In the genomic region with DNA sequence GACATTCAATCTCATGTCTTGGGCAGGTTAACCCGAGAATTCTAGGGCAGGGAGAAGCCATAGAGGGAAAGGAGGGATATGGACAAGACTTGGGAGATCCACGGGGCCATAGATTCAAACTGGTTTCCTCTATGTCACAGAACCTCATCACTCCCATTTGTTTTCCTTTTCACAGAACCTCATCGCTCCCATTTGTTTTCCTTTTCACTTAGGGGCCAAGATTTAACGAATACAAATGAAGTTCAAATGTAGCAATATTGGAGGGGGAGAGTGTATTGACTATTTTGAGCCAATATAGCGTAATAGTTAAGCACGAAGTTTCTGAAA, we compare ENCODE assay signal across 1 cellular context.
TF ChIP-seq lines count a peak whose summit lies in the region.

No MANE protein-coding gene starts in this region.

TF ChIP-seq in HepG2, 621 proteins besides CTCF, POLR2A, EP300 and RAD21:
- TF ChIP-seq, protein P1, sequence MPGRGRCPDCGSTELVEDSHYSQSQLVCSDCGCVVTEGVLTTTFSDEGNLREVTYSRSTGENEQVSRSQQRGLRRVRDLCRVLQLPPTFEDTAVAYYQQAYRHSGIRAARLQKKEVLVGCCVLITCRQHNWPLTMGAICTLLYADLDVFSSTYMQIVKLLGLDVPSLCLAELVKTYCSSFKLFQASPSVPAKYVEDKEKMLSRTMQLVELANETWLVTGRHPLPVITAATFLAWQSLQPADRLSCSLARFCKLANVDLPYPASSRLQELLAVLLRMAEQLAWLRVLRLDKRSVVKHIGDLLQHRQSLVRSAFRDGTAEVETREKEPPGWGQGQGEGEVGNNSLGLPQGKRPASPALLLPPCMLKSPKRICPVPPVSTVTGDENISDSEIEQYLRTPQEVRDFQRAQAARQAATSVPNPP (CRISPR knock-in tag; IDR thresholded peaks at IDR 0.05): peak; percentile 39; the same call in 1 of the 2 replicates
- TF ChIP-seq SOX6 (IDR thresholded peaks at IDR 0.05) (no peak), SOX6 (CRISPR knock-in tag; IDR thresholded peaks at IDR 0.05) (peak; percentile 46; the same call in 1 of the 2 replicates), TCF7 (IDR thresholded peaks at IDR 0.05; ENCODE audit: low read depth) (no peak), POLR2G (IDR thresholded peaks at IDR 0.05; ENCODE audit: low read depth, low read length) (peak; percentile 76; the same call in 1 of the 2 replicates), ZNF350 (CRISPR knock-in tag; IDR thresholded peaks at IDR 0.05; ENCODE audit: borderline replicate concordance, low read depth) (no peak), PHF5A (CRISPR knock-in tag; IDR thresholded peaks at IDR 0.05; ENCODE audit: low read depth, unreplicated experiment) (no peak), ARNTL (CRISPR knock-in tag; IDR thresholded peaks at IDR 0.05) (no peak; the same call in 1 of the 2 replicates), PHF8 (CRISPR knock-in tag; IDR thresholded peaks at IDR 0.05) (peak; percentile 34; the same call in 1 of the 2 replicates), ZNF20 (CRISPR knock-in tag; IDR thresholded peaks at IDR 0.05) (0 out of 2 replicates have a peak, but pooled peaks have one; percentile 47), SAFB2 (CRISPR knock-in tag; IDR thresholded peaks at IDR 0.05; ENCODE audit: borderline replicate concordance, low read depth) (0 out of 2 replicates have a peak, but pooled peaks have one; percentile 15), ATF7-NPFF (CRISPR knock-in tag; IDR thresholded peaks at IDR 0.05; ENCODE audit: low read depth) (peak; percentile 20; the same call in 1 of the 2 replicates), ZNF713 (CRISPR knock-in tag; IDR thresholded peaks at IDR 0.05) (0 out of 2 replicates have a peak, but pooled peaks have one; percentile 14), ZNF749 (CRISPR knock-in tag; IDR thresholded peaks at IDR 0.05; ENCODE audit: borderline replicate concordance) (0 out of 2 replicates have a peak, but pooled peaks have one; percentile 5), ZNF136 (CRISPR knock-in tag; IDR thresholded peaks at IDR 0.05; ENCODE audit: low read depth) (0 out of 2 replicates have a peak, but pooled peaks have one; percentile 4), RBFOX2 (IDR thresholded peaks at IDR 0.05; ENCODE audit: low read depth, low read length) (peak; percentile 34; the same call in 1 of the 2 replicates), ASH2L (IDR thresholded peaks at IDR 0.05; ENCODE audit: insufficient read length, low read depth, low read length) (peak; percentile 86), ZFYVE20 (CRISPR knock-in tag; IDR thresholded peaks at IDR 0.05; ENCODE audit: borderline replicate concordance, low read depth) (no peak), CAMTA2 (CRISPR knock-in tag; IDR thresholded peaks at IDR 0.05; ENCODE audit: borderline replicate concordance) (no peak), KAT7 (CRISPR knock-in tag; IDR thresholded peaks at IDR 0.05; ENCODE audit: borderline replicate concordance) (0 out of 2 replicates have a peak, but pooled peaks have one; percentile 37), CREB1 (IDR thresholded peaks at IDR 0.05) (no peak), CREB1 (CRISPR knock-in tag; IDR thresholded peaks at IDR 0.05) (peak; percentile 22), EHMT2 (IDR thresholded peaks at IDR 0.05; ENCODE audit: borderline replicate concordance, low read depth, low read length) (0 out of 2 replicates have a peak, but pooled peaks have one; percentile 22)
- TF ChIP-seq, protein P2, sequence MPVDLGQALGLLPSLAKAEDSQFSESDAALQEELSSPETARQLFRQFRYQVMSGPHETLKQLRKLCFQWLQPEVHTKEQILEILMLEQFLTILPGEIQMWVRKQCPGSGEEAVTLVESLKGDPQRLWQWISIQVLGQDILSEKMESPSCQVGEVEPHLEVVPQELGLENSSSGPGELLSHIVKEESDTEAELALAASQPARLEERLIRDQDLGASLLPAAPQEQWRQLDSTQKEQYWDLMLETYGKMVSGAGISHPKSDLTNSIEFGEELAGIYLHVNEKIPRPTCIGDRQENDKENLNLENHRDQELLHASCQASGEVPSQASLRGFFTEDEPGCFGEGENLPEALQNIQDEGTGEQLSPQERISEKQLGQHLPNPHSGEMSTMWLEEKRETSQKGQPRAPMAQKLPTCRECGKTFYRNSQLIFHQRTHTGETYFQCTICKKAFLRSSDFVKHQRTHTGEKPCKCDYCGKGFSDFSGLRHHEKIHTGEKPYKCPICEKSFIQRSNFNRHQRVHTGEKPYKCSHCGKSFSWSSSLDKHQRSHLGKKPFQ (CRISPR knock-in tag; IDR thresholded peaks at IDR 0.05; ENCODE audit: insufficient replicate concordance): peak; percentile 11
- TF ChIP-seq, protein P3, sequence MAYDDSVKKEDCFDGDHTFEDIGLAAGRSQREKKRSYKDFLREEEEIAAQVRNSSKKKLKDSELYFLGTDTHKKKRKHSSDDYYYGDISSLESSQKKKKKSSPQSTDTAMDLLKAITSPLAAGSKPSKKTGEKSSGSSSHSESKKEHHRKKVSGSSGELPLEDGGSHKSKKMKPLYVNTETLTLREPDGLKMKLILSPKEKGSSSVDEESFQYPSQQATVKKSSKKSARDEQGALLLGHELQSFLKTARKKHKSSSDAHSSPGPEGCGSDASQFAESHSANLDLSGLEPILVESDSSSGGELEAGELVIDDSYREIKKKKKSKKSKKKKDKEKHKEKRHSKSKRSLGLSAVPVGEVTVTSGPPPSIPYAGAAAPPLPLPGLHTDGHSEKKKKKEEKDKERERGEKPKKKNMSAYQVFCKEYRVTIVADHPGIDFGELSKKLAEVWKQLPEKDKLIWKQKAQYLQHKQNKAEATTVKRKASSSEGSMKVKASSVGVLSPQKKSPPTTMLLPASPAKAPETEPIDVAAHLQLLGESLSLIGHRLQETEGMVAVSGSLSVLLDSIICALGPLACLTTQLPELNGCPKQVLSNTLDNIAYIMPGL (CRISPR knock-in tag; IDR thresholded peaks at IDR 0.05; ENCODE audit: borderline replicate concordance in 1 of 2, low read depth in 1 of 2): 0 out of 4 replicates have a peak, but pooled peaks of 1 of the 2 experiments have one; percentile 4
- TF ChIP-seq, protein P4, sequence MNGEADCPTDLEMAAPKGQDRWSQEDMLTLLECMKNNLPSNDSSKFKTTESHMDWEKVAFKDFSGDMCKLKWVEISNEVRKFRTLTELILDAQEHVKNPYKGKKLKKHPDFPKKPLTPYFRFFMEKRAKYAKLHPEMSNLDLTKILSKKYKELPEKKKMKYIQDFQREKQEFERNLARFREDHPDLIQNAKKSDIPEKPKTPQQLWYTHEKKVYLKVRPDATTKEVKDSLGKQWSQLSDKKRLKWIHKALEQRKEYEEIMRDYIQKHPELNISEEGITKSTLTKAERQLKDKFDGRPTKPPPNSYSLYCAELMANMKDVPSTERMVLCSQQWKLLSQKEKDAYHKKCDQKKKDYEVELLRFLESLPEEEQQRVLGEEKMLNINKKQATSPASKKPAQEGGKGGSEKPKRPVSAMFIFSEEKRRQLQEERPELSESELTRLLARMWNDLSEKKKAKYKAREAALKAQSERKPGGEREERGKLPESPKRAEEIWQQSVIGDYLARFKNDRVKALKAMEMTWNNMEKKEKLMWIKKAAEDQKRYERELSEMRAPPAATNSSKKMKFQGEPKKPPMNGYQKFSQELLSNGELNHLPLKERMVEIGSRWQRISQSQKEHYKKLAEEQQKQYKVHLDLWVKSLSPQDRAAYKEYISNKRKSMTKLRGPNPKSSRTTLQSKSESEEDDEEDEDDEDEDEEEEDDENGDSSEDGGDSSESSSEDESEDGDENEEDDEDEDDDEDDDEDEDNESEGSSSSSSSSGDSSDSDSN (CRISPR knock-in tag; IDR thresholded peaks at IDR 0.05): peak; percentile 1; the same call in 1 of the 2 replicates
- TF ChIP-seq, protein P5, sequence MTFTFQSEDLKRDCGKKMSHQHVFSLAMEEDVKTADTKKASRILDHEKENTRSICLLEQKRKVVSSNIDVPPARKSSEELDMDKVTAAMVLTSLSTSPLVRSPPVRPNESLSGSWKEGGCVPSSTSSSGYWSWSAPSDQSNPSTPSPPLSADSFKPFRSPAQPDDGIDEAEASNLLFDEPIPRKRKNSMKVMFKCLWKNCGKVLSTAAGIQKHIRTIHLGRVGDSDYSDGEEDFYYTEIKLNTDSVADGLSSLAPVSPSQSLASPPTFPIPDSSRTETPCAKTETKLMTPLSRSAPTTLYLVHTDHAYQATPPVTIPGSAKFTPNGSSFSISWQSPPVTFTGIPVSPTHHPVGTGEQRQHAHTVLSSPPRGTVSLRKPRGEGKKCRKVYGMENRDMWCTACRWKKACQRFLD (CRISPR knock-in tag; IDR thresholded peaks at IDR 0.05; ENCODE audit: borderline replicate concordance): no peak
- TF ChIP-seq, protein P6, sequence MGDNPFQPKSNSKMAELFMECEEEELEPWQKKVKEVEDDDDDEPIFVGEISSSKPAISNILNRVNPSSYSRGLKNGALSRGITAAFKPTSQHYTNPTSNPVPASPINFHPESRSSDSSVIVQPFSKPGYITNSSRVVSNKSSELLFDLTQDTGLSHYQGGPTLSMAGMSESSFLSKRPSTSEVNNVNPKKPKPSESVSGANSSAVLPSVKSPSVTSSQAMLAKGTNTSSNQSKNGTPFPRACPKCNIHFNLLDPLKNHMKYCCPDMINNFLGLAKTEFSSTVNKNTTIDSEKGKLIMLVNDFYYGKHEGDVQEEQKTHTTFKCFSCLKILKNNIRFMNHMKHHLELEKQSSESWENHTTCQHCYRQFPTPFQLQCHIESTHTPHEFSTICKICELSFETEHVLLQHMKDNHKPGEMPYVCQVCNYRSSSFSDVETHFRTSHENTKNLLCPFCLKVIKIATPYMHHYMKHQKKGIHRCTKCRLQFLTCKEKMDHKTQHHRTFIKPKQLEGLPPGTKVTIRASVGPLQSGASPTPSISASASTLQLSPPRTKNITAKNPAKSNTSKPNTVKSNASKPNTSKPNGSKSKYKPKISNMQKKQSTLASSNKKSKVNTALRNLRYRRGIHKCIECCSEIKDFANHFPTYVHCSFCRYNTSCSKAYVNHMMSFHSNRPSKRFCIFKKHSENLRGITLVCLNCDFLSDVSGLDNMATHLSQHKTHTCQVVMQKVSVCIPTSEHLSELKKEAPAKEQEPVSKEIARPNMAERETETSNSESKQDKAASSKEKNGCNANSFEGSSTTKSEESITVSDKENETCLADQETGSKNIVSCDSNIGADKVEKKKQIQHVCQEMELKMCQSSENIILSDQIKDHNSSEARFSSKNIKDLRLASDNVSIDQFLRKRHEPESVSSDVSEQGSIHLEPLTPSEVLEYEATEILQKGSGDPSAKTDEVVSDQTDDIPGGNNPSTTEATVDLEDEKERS (CRISPR knock-in tag; IDR thresholded peaks at IDR 0.05): 0 out of 2 replicates have a peak, but pooled peaks have one; percentile 1
- TF ChIP-seq, protein P7, sequence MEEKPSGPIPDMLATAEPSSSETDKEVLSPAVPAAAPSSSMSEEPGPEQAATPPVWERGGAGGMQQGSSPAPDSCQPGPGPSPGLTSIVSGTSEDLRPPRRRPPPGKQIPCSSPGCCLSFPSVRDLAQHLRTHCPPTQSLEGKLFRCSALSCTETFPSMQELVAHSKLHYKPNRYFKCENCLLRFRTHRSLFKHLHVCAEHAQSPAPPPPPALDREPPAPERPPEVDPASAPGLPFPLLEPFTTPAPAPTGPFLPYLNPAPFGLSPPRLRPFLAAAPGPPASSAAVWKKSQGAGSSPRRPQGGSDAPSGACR (CRISPR knock-in tag; IDR thresholded peaks at IDR 0.05): peak; percentile 6; the same call in 1 of the 2 replicates
- TF ChIP-seq, protein P8, sequence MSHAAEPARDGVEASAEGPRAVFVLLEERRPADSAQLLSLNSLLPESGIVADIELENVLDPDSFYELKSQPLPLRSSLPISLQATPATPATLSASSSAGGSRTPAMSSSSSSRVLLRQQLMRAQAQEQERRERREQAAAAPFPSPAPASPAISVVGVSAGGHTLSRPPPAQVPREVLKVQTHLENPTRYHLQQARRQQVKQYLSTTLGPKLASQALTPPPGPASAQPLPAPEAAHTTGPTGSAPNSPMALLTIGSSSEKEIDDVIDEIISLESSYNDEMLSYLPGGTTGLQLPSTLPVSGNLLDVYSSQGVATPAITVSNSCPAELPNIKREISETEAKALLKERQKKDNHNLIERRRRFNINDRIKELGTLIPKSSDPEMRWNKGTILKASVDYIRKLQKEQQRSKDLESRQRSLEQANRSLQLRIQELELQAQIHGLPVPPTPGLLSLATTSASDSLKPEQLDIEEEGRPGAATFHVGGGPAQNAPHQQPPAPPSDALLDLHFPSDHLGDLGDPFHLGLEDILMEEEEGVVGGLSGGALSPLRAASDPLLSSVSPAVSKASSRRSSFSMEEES (CRISPR knock-in tag; IDR thresholded peaks at IDR 0.05): 0 out of 2 replicates have a peak, but pooled peaks have one; percentile 1
